Comparison of ENCODE assay signal across 8 cellular contexts in the genomic region with DNA sequence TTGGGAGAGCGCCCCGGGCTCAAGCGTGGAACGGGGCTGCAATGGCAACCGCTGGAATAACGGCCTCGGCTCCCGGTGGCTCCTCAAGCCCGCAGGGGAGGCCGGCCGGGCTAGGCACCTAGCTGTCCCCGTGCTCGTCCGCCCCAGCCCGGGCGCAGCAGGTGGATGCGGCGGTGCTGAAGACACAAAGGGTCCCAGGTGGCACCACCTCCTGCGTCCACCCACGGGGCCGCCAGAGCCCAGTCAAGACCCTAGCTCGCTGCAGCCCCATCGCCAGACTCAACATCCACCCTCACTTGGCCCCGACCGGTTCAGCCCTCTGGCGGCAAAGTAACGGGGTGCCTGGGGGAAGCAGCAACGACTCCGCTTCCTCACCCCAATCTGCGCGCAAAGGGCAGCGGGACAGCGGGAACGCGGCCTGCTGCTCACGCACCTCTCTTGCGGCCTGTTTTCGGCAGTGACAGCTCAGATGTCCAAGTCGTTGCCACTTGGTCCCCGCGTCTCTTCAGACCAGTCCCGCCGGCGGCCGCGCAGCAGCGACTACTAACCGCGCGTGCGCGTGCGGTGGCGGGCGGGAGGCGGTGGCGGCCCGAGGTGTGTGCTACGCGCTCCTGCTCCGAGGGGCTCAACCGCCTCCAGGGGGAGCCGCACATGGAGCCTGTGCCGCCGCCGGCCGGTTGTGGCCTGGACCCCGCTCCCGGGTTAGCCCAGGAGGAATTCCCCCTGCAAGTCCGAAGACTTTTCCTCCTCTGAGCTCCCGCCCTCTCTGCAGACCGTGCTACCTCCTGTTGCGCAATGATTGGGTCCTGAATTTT. TPM values are rescaled to one million over a fixed set of nuclear protein-coding genes. Genes with fewer than 3 reads are reported as not detected.
A peak's percentile ranks its signal among the peaks of the same experiment; 100 is the strongest.
DNase-seq lines count a peak whose midpoint lies in the region; ATAC-seq and TF ChIP-seq lines count a peak whose summit lies in the region.

A gene with protein sequence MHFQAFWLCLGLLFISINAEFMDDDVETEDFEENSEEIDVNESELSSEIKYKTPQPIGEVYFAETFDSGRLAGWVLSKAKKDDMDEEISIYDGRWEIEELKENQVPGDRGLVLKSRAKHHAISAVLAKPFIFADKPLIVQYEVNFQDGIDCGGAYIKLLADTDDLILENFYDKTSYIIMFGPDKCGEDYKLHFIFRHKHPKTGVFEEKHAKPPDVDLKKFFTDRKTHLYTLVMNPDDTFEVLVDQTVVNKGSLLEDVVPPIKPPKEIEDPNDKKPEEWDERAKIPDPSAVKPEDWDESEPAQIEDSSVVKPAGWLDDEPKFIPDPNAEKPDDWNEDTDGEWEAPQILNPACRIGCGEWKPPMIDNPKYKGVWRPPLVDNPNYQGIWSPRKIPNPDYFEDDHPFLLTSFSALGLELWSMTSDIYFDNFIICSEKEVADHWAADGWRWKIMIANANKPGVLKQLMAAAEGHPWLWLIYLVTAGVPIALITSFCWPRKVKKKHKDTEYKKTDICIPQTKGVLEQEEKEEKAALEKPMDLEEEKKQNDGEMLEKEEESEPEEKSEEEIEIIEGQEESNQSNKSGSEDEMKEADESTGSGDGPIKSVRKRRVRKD (minus strand): TSS at position 545 of the 815 bp plus-strand sequence. CDS start 14,570 bp downstream, outside the sequence.

- H3K4me1 ChIP-seq in colonic mucosa = no peaks in the 10 kb centered on the region

- peak within 1 kb of the TSS; percentile 43 to 63 for H3K9ac ChIP-seq in colonic mucosa (ENCODE audit: low read depth in 2 of 2, low read length in 2 of 2)

- H3K36me3 ChIP-seq in WERI-Rb-1 (peaks cover 3% of the 10 kb centered on the region; the same call in 1 of the 2 replicates), colonic mucosa (no peaks in the 10 kb centered on the region)

- peak; percentile 68 for ATAC-seq in GM18517 (IDR thresholded peaks at IDR 0.05; ENCODE audit: unreplicated experiment)
- ATAC-seq in HG03045 (IDR thresholded peaks at IDR 0.05; ENCODE audit: unreplicated experiment) = peak; percentile 83
- ATAC-seq in left colon = peak; percentile 90

- DNase-seq in 8988T (peak; percentile 47), NCI-H2107 (lab: John Stamatoyannopoulos, UW) (peak; percentile 1), WERI-Rb-1 (peak; percentile 96), colonic mucosa (peak; percentile 70), left colon (peak; percentile 48 to 70)
- DNase-seq in stimulated activated CD4-positive, alpha-beta T cell treated with anti-CD3 and anti-CD28 coated beads, Interleukin-1b, Interleukin-23, amount 100 ng/mL, for 24 hours (ENCODE audit: low read depth in 4 of 4, low spot score in 1 of 4) = peak in 3 of 4 experiments; percentile 22 to 57 (median 30)

- TF ChIP-seq CTCF in WERI-Rb-1 (IDR thresholded peaks at IDR 0.05; ENCODE audit: low read depth, low read length) (peak; percentile 78), colonic mucosa (IDR thresholded peaks at IDR 0.05) (no peak)

- H3K27me3 ChIP-seq in WERI-Rb-1 (ENCODE audit: insufficient read depth, low read depth, severe bottlenecking) (no peaks in the 10 kb centered on the region), colonic mucosa (no peaks in the 10 kb centered on the region)

- intact Hi-C loops in colonic mucosa (cut with DNase I) = no loop called here
- intact Hi-C loops in left colon (cut with DNase I, micrococcal nuclease) = no loop called here

- peak within 1 kb of the TSS; percentile 52 for H3K4me3 ChIP-seq in WERI-Rb-1 (ENCODE audit: low read depth, low read length)
- peak within 1 kb of the TSS; percentile 55 for H3K4me3 ChIP-seq in colonic mucosa

- peak within 1 kb of the TSS; percentile 73 for H3K27ac ChIP-seq in WERI-Rb-1
- H3K27ac ChIP-seq in colonic mucosa = no peak within 1 kb of the TSS

- H3K9me3 ChIP-seq in WERI-Rb-1 (ENCODE audit: severe bottlenecking) (no peaks in the 10 kb centered on the region), colonic mucosa (no peaks in the 10 kb centered on the region)

RNA-seq across cellular contexts. Expression of the gene that starts here (rescaled TPM):
- under 1 TPM; 0.25 to 0.40 TPM for total RNA-seq in colonic mucosa
- 1 to 10 TPM in 1 of 2 donors, under 1 TPM in 1; 0.37 to 1.1 TPM for total RNA-seq in left colon

Comparison
In these comparisons a context has a peak if more than half of its experiments do, and no peak if none do; other contexts are left out.
1. Peak in DNase-seq, H3K4me3 ChIP-seq and H3K9ac ChIP-seq in colonic mucosa; RNA of the gene not detected or under 1 TPM.
2. DNase-seq: peak in every context shown above with its lines; median percentile 96 in WERI-Rb-1; 70 in colonic mucosa; 59 in left colon; 47 in 8988T; 30 in stimulated activated CD4-positive, alpha-beta T cell treated with anti-CD3 and anti-CD28 coated beads, Interleukin-1b, Interleukin-23, amount 100 ng/mL, for 24 hours; 1 in NCI-H2107.